8 cellular contexts compared by ENCODE assay signal in genomic region chr13:48976677-48977625, GRCh38. TPM values are rescaled to one million over a fixed set of nuclear protein-coding genes. Genes with fewer than 3 reads are reported as not detected.
DNase-seq lines count a peak whose midpoint lies in the region; ATAC-seq and TF ChIP-seq lines count a peak whose summit lies in the region.

No MANE protein-coding gene starts in this region.

- H3K27ac ChIP-seq in Karpas-422 (ENCODE audit: low read length): no peak overlapping the region
- H3K27ac ChIP-seq in heart left ventricle: peak overlapping the region; percentile 92 to 100 (median 98)
- peak overlapping the region; percentile 98 to 99 for H3K27ac ChIP-seq in prostate gland

- H3K27ac Mint-ChIP-seq in activated T-helper 2 cell treated with anti-CD3 and anti-CD28 coated beads, Interferon-gamma antibody, Interleukin-2, Interleukin-4, amounts not matched to agents 10 μg/mL and 5 μg/mL and 100 μg/mL, durations not matched to agents 14 hours and 24 hours and 36 hours: peak overlapping the region; percentile 98

- H2AFZ ChIP-seq in Karpas-422 (ENCODE audit: low read length): 0 out of 2 replicates have a peak overlapping the region, but pooled peaks have one; percentile 16

- peak overlapping the region; percentile 96 for H3K4me3 Mint-ChIP-seq in activated T-helper 2 cell treated with anti-CD3 and anti-CD28 coated beads, Interferon-gamma antibody, Interleukin-2, Interleukin-4, amounts not matched to agents 10 μg/mL and 5 μg/mL and 100 μg/mL, durations not matched to agents 14 hours and 24 hours and 36 hours (ENCODE audit: low read depth)

- H3K9me3 ChIP-seq in Karpas-422 (ENCODE audit: low read length) (peaks cover 5% of the 10 kb centered on the region; the same call in 1 of the 2 replicates), heart left ventricle (peaks cover 0 to 23% (median 9%) of the 10 kb centered on the region in 12 donors), prostate gland (no peaks in the 10 kb centered on the region)

- peak overlapping the region; percentile 70 for H3K9ac ChIP-seq in Karpas-422 (ENCODE audit: low read length)

- TF ChIP-seq CTCF in heart left ventricle (IDR thresholded peaks at IDR 0.05) (no peak), prostate gland (IDR thresholded peaks at IDR 0.05) (no peak)

- peaks cover 17% of the 10 kb centered on the region for H4K20me1 ChIP-seq in Karpas-422 (ENCODE audit: insufficient read depth, low read depth, low read length)

- ATAC-seq in GM19395 (IDR thresholded peaks at IDR 0.05; ENCODE audit: unreplicated experiment): peak; percentile 18
- ATAC-seq in heart left ventricle: peak in 1 of 4 donors; percentile 21
- no peak for ATAC-seq in GM19328 (IDR thresholded peaks at IDR 0.05; ENCODE audit: unreplicated experiment)
- ATAC-seq in GM21737 (IDR thresholded peaks at IDR 0.05; ENCODE audit: unreplicated experiment): no peak

- peaks cover 26% of the 10 kb centered on the region for H3K9me3 Mint-ChIP-seq in activated T-helper 2 cell treated with anti-CD3 and anti-CD28 coated beads, Interferon-gamma antibody, Interleukin-2, Interleukin-4, amounts not matched to agents 10 μg/mL and 5 μg/mL and 100 μg/mL, durations not matched to agents 14 hours and 24 hours and 36 hours

- peaks cover 35% of the 10 kb centered on the region for H3K36me3 Mint-ChIP-seq in activated T-helper 2 cell treated with anti-CD3 and anti-CD28 coated beads, Interferon-gamma antibody, Interleukin-2, Interleukin-4, amounts not matched to agents 10 μg/mL and 5 μg/mL and 100 μg/mL, durations not matched to agents 14 hours and 24 hours and 36 hours (ENCODE audit: low read depth)

- H3K4me2 ChIP-seq in Karpas-422 (ENCODE audit: low read depth, low read length, poor library complexity, severe bottlenecking): peak overlapping the region; percentile 79

- intact Hi-C loops in activated T-helper 2 cell treated with anti-CD3 and anti-CD28 coated beads, Interferon-gamma antibody, Interleukin-2, Interleukin-4, amounts not matched to agents 10 μg/mL and 5 μg/mL and 100 μg/mL, durations not matched to agents 14 hours and 24 hours and 36 hours (cut with micrococcal nuclease): loop anchor here (1.0 to 10.0 kb wide), 9 partner anchors 92 to 880 kb away; partner anchors contain the start of genes CAB39L, CYSLTR2, MED4 and SETDB2
- intact Hi-C loops in heart left ventricle (cut with DNase I) (loop anchor here in 7 of 10 donors (2.0 to 10.0 kb wide), 11 partner anchors 118 to 942 kb away; partner anchors contain the start of genes NUDT15 (in 2 of the 7) and CDADC1 (in 1 of the 7)), prostate gland (cut with DNase I) (loop anchor here (5.0 kb wide), 2 partner anchors 120 to 270 kb away; partner anchors contain the start of gene CDADC1)

- H3K4me3 ChIP-seq in Karpas-422 (ENCODE audit: low read length) (peak overlapping the region; percentile 83), heart left ventricle (peak overlapping the region; percentile 66 to 96 (median 88)), prostate gland (peak overlapping the region; percentile 64 to 91)

- H3K27me3 ChIP-seq in Karpas-422 (ENCODE audit: low read length) (peaks cover 5% of the 10 kb centered on the region; the same call in 1 of the 2 replicates), heart left ventricle (no peaks in the 10 kb centered on the region), prostate gland (replicated peaks; ENCODE audit: insufficient read depth) (no peaks in the 10 kb centered on the region)

- DNase-seq in COLO829 (ENCODE audit: low spot score): peak; percentile 5
- peak; percentile 55 for DNase-seq in Karpas-422
- no peak for DNase-seq in activated T-helper 2 cell treated with anti-CD3 and anti-CD28 coated beads, Interferon-gamma antibody, Interleukin-2, Interleukin-4, amounts not matched to agents 10 μg/mL and 5 μg/mL and 100 μg/mL, durations not matched to agents 14 hours and 24 hours and 36 hours (ENCODE audit: low spot score)
- DNase-seq in heart left ventricle: no peak
- no peak for DNase-seq in prostate gland (ENCODE audit: low spot score)

- peaks cover 39% of the 10 kb centered on the region for H3K4me1 Mint-ChIP-seq in activated T-helper 2 cell treated with anti-CD3 and anti-CD28 coated beads, Interferon-gamma antibody, Interleukin-2, Interleukin-4, amounts not matched to agents 10 μg/mL and 5 μg/mL and 100 μg/mL, durations not matched to agents 14 hours and 24 hours and 36 hours (ENCODE audit: low read depth)

- H3K4me1 ChIP-seq in Karpas-422 (ENCODE audit: low read length): peaks cover 43% of the 10 kb centered on the region
- peaks cover 0 to 58% (median 34%) of the 10 kb centered on the region in 12 donors for H3K4me1 ChIP-seq in heart left ventricle
- H3K4me1 ChIP-seq in prostate gland (replicated peaks): no peaks in the 10 kb centered on the region

- no peak for TF ChIP-seq POLR2A in heart left ventricle (IDR thresholded peaks at IDR 0.05)
- TF ChIP-seq POLR2A in prostate gland (IDR thresholded peaks at IDR 0.05): no peak

- no peaks in the 10 kb centered on the region for H3K9me2 ChIP-seq in Karpas-422 (replicated peaks; ENCODE audit: insufficient read depth, low read length)

- H3K27me3 Mint-ChIP-seq in activated T-helper 2 cell treated with anti-CD3 and anti-CD28 coated beads, Interferon-gamma antibody, Interleukin-2, Interleukin-4, amounts not matched to agents 10 μg/mL and 5 μg/mL and 100 μg/mL, durations not matched to agents 14 hours and 24 hours and 36 hours (ENCODE audit: low read depth): no peaks in the 10 kb centered on the region

- 2 to 3% (median 3%) methylated on average over 27 to 30 of the region's 30 CpGs for WGBS in heart left ventricle, 4 donors
- 1% methylated on average over 30 of the region's 30 CpGs for WGBS in prostate gland

- H3K36me3 ChIP-seq in Karpas-422 (ENCODE audit: insufficient read depth, low read length): no peaks in the 10 kb centered on the region
- H3K36me3 ChIP-seq in heart left ventricle: no peaks in the 10 kb centered on the region
- no peaks in the 10 kb centered on the region for H3K36me3 ChIP-seq in prostate gland

- H3K79me2 ChIP-seq in Karpas-422 (ENCODE audit: low read length): no peaks in the 10 kb centered on the region

RNA-seq across cellular contexts. Expression of gene FNDC3A, which starts 1.2 kb away (rescaled TPM):
- total RNA-seq in Karpas-422 (2014; rRNA removed; shearing (Covaris generic); ENCODE audit: low replicate concordance): 13.9 and 36.0 TPM in 2 replicates
- 21.0 and 21.7 TPM in 2 replicates for total RNA-seq in activated T-helper 2 cell treated with anti-CD3 and anti-CD28 coated beads, Interferon-gamma antibody, Interleukin-2, Interleukin-4, amounts not matched to agents 10 μg/mL and 5 μg/mL and 100 μg/mL, durations not matched to agents 14 hours and 24 hours and 36 hours
- total RNA-seq in heart left ventricle: 10 to 100 TPM; 16.9 to 38.3 (median 22.7) TPM
- 10 to 100 TPM; 10.1 to 21.9 TPM for polyA plus RNA-seq in heart left ventricle
- 10 to 100 TPM; 38.9 to 58.2 TPM for total RNA-seq in prostate gland

Comparison
In these comparisons a context has a peak if more than half of its experiments do, and no peak if none do; other contexts are left out.
1. DNase-seq: peak in COLO829 (single experiment) and Karpas-422 (single experiment); none in activated T-helper 2 cell treated with anti-CD3 and anti-CD28 coated beads, Interferon-gamma antibody, Interleukin-2, Interleukin-4, amounts not matched to agents 10 μg/mL and 5 μg/mL and 100 μg/mL, durations not matched to agents 14 hours and 24 hours and 36 hours (single experiment), heart left ventricle (0 of 5) and prostate gland (single experiment).
2. Peak in every context shown above with its lines, with median percentiles within 50 percentile points of each other: H3K4me3 ChIP-seq.